In the genomic region with DNA sequence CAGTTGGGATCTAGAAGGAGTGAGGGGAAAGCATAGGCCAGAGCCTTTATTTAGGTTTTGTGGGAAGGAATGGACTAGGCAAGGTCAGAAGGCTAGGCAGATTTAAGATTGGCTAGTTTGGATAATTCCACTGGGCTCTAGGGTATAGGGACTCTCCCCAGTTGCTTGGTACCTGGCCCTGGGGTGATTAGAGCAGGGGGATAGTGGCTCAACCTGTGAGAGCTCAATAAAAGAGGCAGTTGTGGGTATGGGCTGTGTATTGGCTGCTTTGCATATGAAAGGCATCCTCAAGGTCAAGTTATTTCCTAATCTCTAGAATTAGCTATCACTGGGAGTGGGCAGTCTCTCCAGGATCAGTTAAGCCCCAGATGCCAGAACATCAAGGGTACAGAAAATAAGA, we compare ENCODE assay signal across 29 cellular contexts.
"Had no signal": no experiment of that assay in that cellular context is flagged by ENCODE, and none has a peak within 500 bp of the region (broad histone marks: within the 10 kb centered on the region; RNA-seq: fewer than 3 reads in every experiment).

No MANE protein-coding gene starts in this region.

- H3K27me3 ChIP-seq: ascending aorta, brain microvascular endothelial cell, esophagus squamous epithelium, gastroesophageal sphincter, heart right ventricle had no signal

- DNase-seq: activated CD4-positive, alpha-beta memory T cell treated with anti-CD3 and anti-CD28 coated beads for 36 hours; activated CD4-positive, alpha-beta T cell treated with anti-CD3 and anti-CD28 coated beads for 1 hour; activated CD4-positive, alpha-beta T cell treated with anti-CD3 and anti-CD28 coated beads for 48 hours; activated CD4-positive, alpha-beta T cell treated with anti-CD3 and anti-CD28 coated beads, Interleukin-2, amount 50 U/mL, for 1 hour; activated CD8-positive, alpha-beta memory T cell treated with anti-CD3 and anti-CD28 coated beads, Interleukin-2, amount 50 U/mL, for 48 hours; activated gamma-delta T cell; activated naive CD4-positive, alpha-beta T cell; activated naive CD4-positive, alpha-beta T cell treated with anti-CD3 and anti-CD28 coated beads, Interleukin-2, amount 10 ng/mL, durations not matched to agents 7 days and 5 days; activated naive CD8-positive, alpha-beta T cell treated with anti-CD3 and anti-CD28 coated beads, Interleukin-2, amount 10 ng/mL, durations not matched to agents 7 days and 5 days; activated T-cell treated with anti-CD3 and anti-CD28 coated beads for 4 hours; activated T-cell treated with anti-CD3 and anti-CD28 coated beads, Interleukin-2, amount 50 U/mL, for 24 hours; activated T-cell treated with anti-CD3 and anti-CD28 coated beads, Interleukin-2, amount 50 U/mL, for 72 hours; brain microvascular endothelial cell; cortex of kidney; dermis blood vessel endothelial cell; effector CD4-positive, alpha-beta T cell; effector memory CD8-positive, alpha-beta T cell; esophagus squamous epithelium; foreskin melanocyte; heart right ventricle; T-helper 1 cell; T-helper 17 cell; T1000 had no signal

- H3K27me3 Mint-ChIP-seq: activated CD4-positive, alpha-beta memory T cell treated with anti-CD3 and anti-CD28 coated beads for 36 hours; activated naive CD4-positive, alpha-beta T cell treated with anti-CD3 and anti-CD28 coated beads, Interleukin-2, amount 10 ng/mL, durations not matched to agents 7 days and 5 days; activated naive CD8-positive, alpha-beta T cell treated with anti-CD3 and anti-CD28 coated beads, Interleukin-2, amount 10 ng/mL, durations not matched to agents 7 days and 5 days; central memory CD8-positive, alpha-beta T cell; effector memory CD8-positive, alpha-beta T cell; T-helper 17 cell had no signal

- H3K4me1 ChIP-seq: ascending aorta, esophagus squamous epithelium, gastroesophageal sphincter, heart right ventricle had no signal

- ATAC-seq: activated naive CD4-positive, alpha-beta T cell treated with anti-CD3 and anti-CD28 coated beads, Interleukin-2, amount 50 U/mL, for 72 hours; activated T-cell treated with anti-CD3 and anti-CD28 coated beads, Interleukin-2, amount 50 U/mL, for 72 hours; effector memory CD8-positive, alpha-beta T cell; gastroesophageal sphincter; heart right ventricle; T-helper 17 cell had no signal

- H3K9me3 ChIP-seq: ascending aorta, esophagus squamous epithelium, gastroesophageal sphincter, heart right ventricle had no signal

- H3K4me1 Mint-ChIP-seq: activated naive CD4-positive, alpha-beta T cell treated with anti-CD3 and anti-CD28 coated beads, Interleukin-2, amount 10 ng/mL, durations not matched to agents 7 days and 5 days; activated naive CD8-positive, alpha-beta T cell treated with anti-CD3 and anti-CD28 coated beads, Interleukin-2, amount 10 ng/mL, durations not matched to agents 7 days and 5 days; central memory CD8-positive, alpha-beta T cell; T-helper 17 cell had no signal

- H3K9me3 Mint-ChIP-seq: activated CD4-positive, alpha-beta memory T cell treated with anti-CD3 and anti-CD28 coated beads for 36 hours; activated naive CD4-positive, alpha-beta T cell treated with anti-CD3 and anti-CD28 coated beads, Interleukin-2, amount 10 ng/mL, durations not matched to agents 7 days and 5 days; activated naive CD4-positive, alpha-beta T cell treated with anti-CD3 and anti-CD28 coated beads, Interleukin-2, amount 50 U/mL, for 72 hours; activated T-cell treated with anti-CD3 and anti-CD28 coated beads, Interleukin-2, amount 50 U/mL, for 24 hours; activated T-cell treated with anti-CD3 and anti-CD28 coated beads, Interleukin-2, amount 50 U/mL, for 72 hours; central memory CD8-positive, alpha-beta T cell; effector memory CD8-positive, alpha-beta T cell had no signal

- H3K4me3 ChIP-seq: ascending aorta, esophagus squamous epithelium, gastroesophageal sphincter, heart right ventricle had no signal

- H3K27ac Mint-ChIP-seq: activated CD4-positive, alpha-beta memory T cell treated with anti-CD3 and anti-CD28 coated beads for 36 hours; activated naive CD4-positive, alpha-beta T cell treated with anti-CD3 and anti-CD28 coated beads, Interleukin-2, amount 10 ng/mL, durations not matched to agents 7 days and 5 days; activated naive CD4-positive, alpha-beta T cell treated with anti-CD3 and anti-CD28 coated beads, Interleukin-2, amount 50 U/mL, for 72 hours; activated naive CD8-positive, alpha-beta T cell treated with anti-CD3 and anti-CD28 coated beads, Interleukin-2, amount 10 ng/mL, durations not matched to agents 7 days and 5 days; activated T-cell treated with anti-CD3 and anti-CD28 coated beads, Interleukin-2, amount 50 U/mL, for 24 hours; activated T-cell treated with anti-CD3 and anti-CD28 coated beads, Interleukin-2, amount 50 U/mL, for 72 hours; T-helper 17 cell; T-helper 2 cell treated with Interferon-gamma antibody and Interleukin-4, amounts not matched to agents 5 μg/mL and 100 μg/mL, for 36 hours had no signal

- H3K27ac ChIP-seq: ascending aorta, brain microvascular endothelial cell, epithelial cell of prostate, esophagus squamous epithelium, gastroesophageal sphincter, heart right ventricle had no signal

- H3K36me3 ChIP-seq: brain microvascular endothelial cell had no signal

- H3K4me3 Mint-ChIP-seq: activated CD4-positive, alpha-beta memory T cell treated with anti-CD3 and anti-CD28 coated beads for 36 hours; activated naive CD4-positive, alpha-beta T cell treated with anti-CD3 and anti-CD28 coated beads, Interleukin-2, amount 10 ng/mL, durations not matched to agents 7 days and 5 days; activated naive CD8-positive, alpha-beta T cell treated with anti-CD3 and anti-CD28 coated beads, Interleukin-2, amount 10 ng/mL, durations not matched to agents 7 days and 5 days; activated T-cell treated with anti-CD3 and anti-CD28 coated beads, Interleukin-2, amount 50 U/mL, for 24 hours; activated T-cell treated with anti-CD3 and anti-CD28 coated beads, Interleukin-2, amount 50 U/mL, for 72 hours; central memory CD8-positive, alpha-beta T cell; effector memory CD8-positive, alpha-beta T cell; T-helper 17 cell; T-helper 2 cell treated with Interferon-gamma antibody and Interleukin-4, amounts not matched to agents 5 μg/mL and 100 μg/mL, for 36 hours had no signal
